27 cellular contexts compared by ENCODE assay signal in genomic region chr12:52710744-52711143, GRCh38. TPM values are rescaled to one million over a fixed set of nuclear protein-coding genes. Genes with fewer than 3 reads are reported as not detected.
"Had no signal": no experiment of that assay in that cellular context is flagged by ENCODE, and none has a peak within 500 bp of the region (broad histone marks: within the 10 kb centered on the region; RNA-seq: fewer than 3 reads in every experiment).

No MANE protein-coding gene starts in this region.

- H3K4me1 ChIP-seq: gastrocnemius medialis, right lobe of liver had no signal

- ATAC-seq: activated naive CD8-positive, alpha-beta T cell treated with anti-CD3 and anti-CD28 coated beads, Interleukin-2, amount 50 U/mL, for 24 hours; gastrocnemius medialis; left lung; naive thymus-derived CD4-positive, alpha-beta T cell; right lobe of liver; stimulated activated effector memory CD8-positive, alpha-beta T cell treated with anti-CD3 and anti-CD28 coated beads, Interleukin-12 subunit alpha, Interleukin-12 subunit beta, amount 100 ng/mL, for 72 hours had no signal

- FAIRE-seq: urothelium cell line had no signal

- H2AFZ ChIP-seq: neural progenitor cell had no signal

- H3K36me3 ChIP-seq: esophagus squamous epithelium, gastrocnemius medialis, left lung, neural progenitor cell, right lobe of liver, stomach, suprapubic skin, tibial nerve had no signal

- H3K27ac ChIP-seq: esophagus squamous epithelium, gastrocnemius medialis, left lung, neural progenitor cell, right lobe of liver, skin epidermis, stomach, suprapubic skin, tibial nerve had no signal

- H3K4me2 ChIP-seq: neural progenitor cell had no signal

- H3K4me3 ChIP-seq: esophagus squamous epithelium, gastrocnemius medialis, left lung, lung, neural progenitor cell, right lobe of liver, skin epidermis, stomach, suprapubic skin, tibial nerve had no signal

- H3K9me3 ChIP-seq: esophagus squamous epithelium, gastrocnemius medialis, left lung, right lobe of liver, stomach, suprapubic skin, tibial nerve had no signal

- DNase-seq: activated CD4-positive, alpha-beta memory T cell treated with anti-CD3 and anti-CD28 coated beads, Interleukin-2, amount 10 ng/mL, durations not matched to agents 7 days and 5 days; activated CD4-positive, alpha-beta T cell treated with anti-CD3 and anti-CD28 coated beads for 48 hours; activated effector memory CD4-positive, alpha-beta T cell treated with anti-CD3 and anti-CD28 coated beads, Interleukin-2, amount 50 U/mL, for 16 hours; activated naive CD4-positive, alpha-beta T cell treated with anti-CD3 and anti-CD28 coated beads, Interleukin-2, amount 50 U/mL, for 16 hours; activated naive CD8-positive, alpha-beta T cell treated with anti-CD3 and anti-CD28 coated beads, Interleukin-2, amount 50 U/mL, for 24 hours; cerebellar nuclear complex; cortex of kidney; endodermal cell; esophagus squamous epithelium; gastrocnemius medialis; hippocampal formation; kidney glomerular epithelial cell; left lung; naive thymus-derived CD4-positive, alpha-beta T cell; posterior cingulate gyrus; right lobe of liver; stimulated activated CD4-positive, alpha-beta T cell treated with anti-CD3 and anti-CD28 coated beads, Interleukin-2, amount 100 ng/mL, for 24 hours; stomach had no signal

- H3K9ac ChIP-seq: neural progenitor cell had no signal

RNA-seq across cellular contexts. Expression of gene KRT77, which starts 7.4 kb away (rescaled TPM):
- total RNA-seq: activated CD4-positive, alpha-beta memory T cell treated with anti-CD3 and anti-CD28 coated beads, Interleukin-2, amount 10 ng/mL, durations not matched to agents 7 days and 5 days; endodermal cell; esophagus squamous epithelium; gastrocnemius medialis; left lung; lung; mesenteric fat pad; omental fat pad; right lobe of liver; stomach; tibial nerve had no signal
- polyA plus RNA-seq: lung had no signal

RNA-seq across cellular contexts. Expression of gene KRT1, which starts 30.5 kb away (rescaled TPM):
- total RNA-seq: endodermal cell, gastrocnemius medialis, mesenteric fat pad, right lobe of liver, tibial nerve had no signal
- polyA plus RNA-seq: lung, stomach had no signal

RNA-seq across cellular contexts. Expression of gene KRT2, which starts 58.7 kb away (rescaled TPM):
- total RNA-seq: activated CD4-positive, alpha-beta memory T cell treated with anti-CD3 and anti-CD28 coated beads, Interleukin-2, amount 10 ng/mL, durations not matched to agents 7 days and 5 days; endodermal cell; gastrocnemius medialis; left lung; lung; mesenteric fat pad; omental fat pad; right lobe of liver; stomach; tibial nerve had no signal
- polyA plus RNA-seq: stomach had no signal
